8 cellular contexts compared by ENCODE assay signal in genomic region chr2:191677646-191678436, GRCh38. TPM values are rescaled to one million over a fixed set of nuclear protein-coding genes. Genes with fewer than 3 reads are reported as not detected.
DNase-seq lines count a peak whose midpoint lies in the region; ATAC-seq, FAIRE-seq and TF ChIP-seq lines count a peak whose summit lies in the region.

A gene with protein sequence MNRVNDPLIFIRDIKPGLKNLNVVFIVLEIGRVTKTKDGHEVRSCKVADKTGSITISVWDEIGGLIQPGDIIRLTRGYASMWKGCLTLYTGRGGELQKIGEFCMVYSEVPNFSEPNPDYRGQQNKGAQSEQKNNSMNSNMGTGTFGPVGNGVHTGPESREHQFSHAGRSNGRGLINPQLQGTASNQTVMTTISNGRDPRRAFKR (plus strand): TSS chr2:191678136. CDS start chr2:191678615, 479 bp downstream.

- H3K4me3 Mint-ChIP-seq in activated naive CD4-positive, alpha-beta T cell treated with anti-CD3 and anti-CD28 coated beads for 36 hours: peak within 1 kb of the TSS; percentile 99

- intact Hi-C loops in activated naive CD4-positive, alpha-beta T cell treated with anti-CD3 and anti-CD28 coated beads for 36 hours (cut with micrococcal nuclease): loop anchor here (1.0 to 5.0 kb wide), 13 partner anchors 41 to 1146 kb away; partner anchors contain the start of genes NAB1, NEMP2, STAT1 and STAT4

- H3K36me3 ChIP-seq in GM06990 (ENCODE audit: control insufficient read depth, insufficient read depth, low read length) (0 out of 2 replicates have a peak, but pooled peaks cover 3% of the 10 kb centered on the region), SK-N-MC (ENCODE audit: insufficient read depth, low read length) (peaks cover 10% of the 10 kb centered on the region), neutrophil (peaks cover 17% of the 10 kb centered on the region)

- DNase-seq in GM06990 (ENCODE audit: extremely low read depth, insufficient read length) (peak; percentile 99), NCI-H1048 (lab: John Stamatoyannopoulos, UW) (peak; percentile 95), SK-N-MC (ENCODE audit: low read depth, low spot score) (peak; percentile 78), frontal cortex (ENCODE audit: low spot score in 2 of 2) (peak; percentile 90 to 95)
- peak; percentile 99 for DNase-seq in activated naive CD4-positive, alpha-beta T cell treated with anti-CD3 and anti-CD28 coated beads for 36 hours

- FAIRE-seq in frontal cortex (lab: Jason Lieb, UNC): no peak

- TF ChIP-seq CTCF in GM06990 (IDR thresholded peaks at IDR 0.05; ENCODE audit: insufficient read depth, low read length, poor library complexity, severe bottlenecking) (no peak), neutrophil (IDR thresholded peaks at IDR 0.05) (no peak), subcutaneous adipose tissue (IDR thresholded peaks at IDR 0.05; ENCODE audit: low read depth) (no peak)

- no peaks in the 10 kb centered on the region for H3K27me3 ChIP-seq in GM06990 (replicated peaks; ENCODE audit: control insufficient read depth, insufficient read depth, low read length)
- no peaks in the 10 kb centered on the region for H3K27me3 ChIP-seq in neutrophil

- H3K27ac ChIP-seq in SK-N-MC (peak within 1 kb of the TSS; percentile 94), neutrophil (peak within 1 kb of the TSS; percentile 99)

- H3K4me3 ChIP-seq in GM06990 (replicated peaks; ENCODE audit: low read depth, low read length) (peak within 1 kb of the TSS; percentile 86), SK-N-MC (peak within 1 kb of the TSS; percentile 92), neutrophil (ENCODE audit: low read depth in 1 of 2, low read length in 1 of 2) (peak within 1 kb of the TSS; percentile 89 to 95)

- no peaks in the 10 kb centered on the region for H3K9me3 Mint-ChIP-seq in activated naive CD4-positive, alpha-beta T cell treated with anti-CD3 and anti-CD28 coated beads for 36 hours

- H3K9ac ChIP-seq in SK-N-MC (ENCODE audit: insufficient read length): peak within 1 kb of the TSS; percentile 90

- ATAC-seq in HG02571 (IDR thresholded peaks at IDR 0.05; ENCODE audit: unreplicated experiment): peak; percentile 66

- H3K9me3 ChIP-seq in SK-N-MC (ENCODE audit: low read depth, low read length) (no peaks in the 10 kb centered on the region), neutrophil (no peaks in the 10 kb centered on the region)

- H3K4me1 Mint-ChIP-seq in activated naive CD4-positive, alpha-beta T cell treated with anti-CD3 and anti-CD28 coated beads for 36 hours (ENCODE audit: low read depth): peaks cover 37% of the 10 kb centered on the region

- H3K4me1 ChIP-seq in neutrophil (ENCODE audit: control insufficient read depth in 1 of 2, insufficient read depth in 1 of 2, low read depth in 1 of 2, low read length in 1 of 2): peaks cover 54 to 73% of the 10 kb centered on the region in 2 experiments

- CTCF ChIA-PET in activated naive CD4-positive, alpha-beta T cell treated with anti-CD3 and anti-CD28 coated beads for 36 hours (lab: Charles Lee): interaction anchor here (1.1 to 1.6 kb wide), 2 partner anchors 34 to 626 kb away, joined by 3 to 4 read pairs; no protein-coding TSS in a partner anchor

- H3K36me3 Mint-ChIP-seq in activated naive CD4-positive, alpha-beta T cell treated with anti-CD3 and anti-CD28 coated beads for 36 hours (ENCODE audit: low read depth): peaks cover 44% of the 10 kb centered on the region

- no peaks in the 10 kb centered on the region for H3K27me3 Mint-ChIP-seq in activated naive CD4-positive, alpha-beta T cell treated with anti-CD3 and anti-CD28 coated beads for 36 hours (ENCODE audit: low read depth)

- H3K27ac Mint-ChIP-seq in activated naive CD4-positive, alpha-beta T cell treated with anti-CD3 and anti-CD28 coated beads for 36 hours: peak within 1 kb of the TSS; percentile 100

RNA-seq across cellular contexts. Expression of the gene that starts here (rescaled TPM):
- 100 to 1,000 TPM in 1 of 2 experiments, 10 to 100 TPM in 1; 97.5 to 101 TPM for total RNA-seq in activated naive CD4-positive, alpha-beta T cell treated with anti-CD3 and anti-CD28 coated beads for 36 hours
- 3.3 TPM for total RNA-seq in frontal cortex
- 100 to 1,000 TPM in 1 of 4 donors, 10 to 100 TPM in 3; 81.9 to 237 (median 85.9) TPM for total RNA-seq in subcutaneous adipose tissue

Comparison
In these comparisons a context has a peak if more than half of its experiments do, and no peak if none do; other contexts are left out.
1. Peak in every context shown above with its lines: DNase-seq, ATAC-seq, H3K4me3 ChIP-seq and H3K27ac ChIP-seq.
2. RNA of the gene that starts here (total RNA-seq): 97.5 to 101 TPM in activated naive CD4-positive, alpha-beta T cell treated with anti-CD3 and anti-CD28 coated beads for 36 hours and 81.9 to 237 TPM in subcutaneous adipose tissue; 3.3 TPM in frontal cortex (single experiment); every median in the first group is over 10 times any median in the second.